Comparison of ENCODE assay signal across 9 cellular contexts in the genomic region with DNA sequence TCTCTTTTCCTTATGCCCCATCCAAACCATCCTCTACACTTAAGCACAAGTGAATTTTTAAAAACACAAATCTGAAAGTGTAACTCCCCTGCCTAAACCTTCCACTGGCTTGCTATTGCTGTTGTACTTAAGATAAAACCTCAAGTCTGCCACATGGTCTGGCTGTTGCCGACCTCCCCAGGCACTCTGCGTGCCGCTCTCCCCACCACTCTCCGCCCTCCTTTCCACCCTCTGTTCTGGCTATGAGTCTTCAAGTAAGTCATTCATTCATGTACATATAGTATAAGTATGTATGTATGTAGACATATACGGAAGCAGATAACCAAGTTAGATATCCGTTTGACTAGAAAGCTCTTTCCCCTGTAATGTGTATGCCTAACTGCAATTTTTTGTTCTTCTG.
DNase-seq lines count a peak whose midpoint lies in the region; ATAC-seq, FAIRE-seq and TF ChIP-seq lines count a peak whose summit lies in the region.
"Had no signal": no experiment of that assay in that cellular context is flagged by ENCODE, and none has a peak within 500 bp of the region (broad histone marks: within the 10 kb centered on the region; RNA-seq: fewer than 3 reads in every experiment).

No MANE protein-coding gene starts in this region.

- no peaks in the 10 kb centered on the region for H3K27me3 ChIP-seq in pancreas
- no peaks in the 10 kb centered on the region for H3K27me3 ChIP-seq in aorta (ENCODE audit: control insufficient read depth in 1 of 2, insufficient read depth in 2 of 2, low read length in 1 of 2)

- peak; percentile 82 for DNase-seq in activated naive CD4-positive, alpha-beta T cell treated with anti-CD3 and anti-CD28 coated beads, Interleukin-2, amount 10 ng/mL, durations not matched to agents 7 days and 5 days
- DNase-seq in stimulated activated CD8-positive, alpha-beta memory T cell treated with anti-CD3 and anti-CD28 coated beads, Interleukin-15, amount 100 ng/mL, for 4 hours (ENCODE audit: low read depth in 2 of 2), result peak; percentile 9 to 19
- DNase-seq in NCI-H345 treated with DMSO at 0.1 percent for 48 hours (lab: John Stamatoyannopoulos, UW; ENCODE audit: unreplicated experiment), result no peak
- no peak for DNase-seq in pancreas
- no peak for DNase-seq in foreskin melanocyte
- no peak for DNase-seq in aorta

- peak overlapping the region; percentile 93 for H3K27ac Mint-ChIP-seq in activated naive CD4-positive, alpha-beta T cell treated with anti-CD3 and anti-CD28 coated beads, Interleukin-2, amount 10 ng/mL, durations not matched to agents 7 days and 5 days
- H3K27ac Mint-ChIP-seq: dendritic cell treated with granulocyte-macrophage colony-stimulating factor and Interleukin-4, amounts not matched to agents 40 ng/mL and 50 ng/mL, for 4 days had no signal

- H3K9me3 ChIP-seq in pancreas (no peaks in the 10 kb centered on the region), aorta (ENCODE audit: control insufficient read depth, low read length) (no peaks in the 10 kb centered on the region)

- peaks cover 7% of the 10 kb centered on the region for H3K36me3 Mint-ChIP-seq in activated naive CD4-positive, alpha-beta T cell treated with anti-CD3 and anti-CD28 coated beads, Interleukin-2, amount 10 ng/mL, durations not matched to agents 7 days and 5 days

- H3K27ac ChIP-seq in pancreas (no peak overlapping the region), aorta (ENCODE audit: low read depth in 1 of 2, low read length in 2 of 2) (no peak overlapping the region)

- peaks cover 70% of the 10 kb centered on the region for H3K4me1 Mint-ChIP-seq in activated naive CD4-positive, alpha-beta T cell treated with anti-CD3 and anti-CD28 coated beads, Interleukin-2, amount 10 ng/mL, durations not matched to agents 7 days and 5 days

- peaks cover 4% of the 10 kb centered on the region for H3K9me3 Mint-ChIP-seq in activated naive CD4-positive, alpha-beta T cell treated with anti-CD3 and anti-CD28 coated beads, Interleukin-2, amount 10 ng/mL, durations not matched to agents 7 days and 5 days
- H3K9me3 Mint-ChIP-seq: dendritic cell treated with granulocyte-macrophage colony-stimulating factor and Interleukin-4, amounts not matched to agents 40 ng/mL and 50 ng/mL, for 4 days had no signal

- H3K4me1 ChIP-seq in pancreas, result peaks cover 0 to 9% (median 0%) of the 10 kb centered on the region in 3 donors
- peaks cover 0 to 4% of the 10 kb centered on the region in 2 donors for H3K4me1 ChIP-seq in aorta (ENCODE audit: control insufficient read depth in 1 of 2, insufficient read depth in 2 of 2, low read length in 2 of 2)

- ATAC-seq in GM19438 (IDR thresholded peaks at IDR 0.05; ENCODE audit: low read depth, unreplicated experiment) (peak; percentile 39), HG03558 (IDR thresholded peaks at IDR 0.05; ENCODE audit: extremely low read depth, unreplicated experiment) (peak; percentile 42), pancreas (no peak), aorta (ENCODE audit: low FRiP score) (no peak)

- no peak overlapping the region for H3K4me3 ChIP-seq in pancreas
- no peak overlapping the region for H3K4me3 ChIP-seq in aorta (ENCODE audit: low read length in 2 of 2)

- intact Hi-C loops in pancreas (cut with DNase I) (loop anchor here in 1 of 3 donors (10.0 kb wide), 1 partner anchor 53 kb away; no protein-coding TSS in a partner anchor), aorta (cut with DNase I) (no loop called here)

- FAIRE-seq in pancreas (lab: Jason Lieb, UNC), result no peak

- no peak for TF ChIP-seq CTCF in pancreas (IDR thresholded peaks at IDR 0.05)

- WGBS in pancreas, 2 donors, result 83 to 84% methylated on average over 6 of the region's 6 CpGs
- WGBS in aorta, 2 donors, result 36 to 37% methylated on average over 6 of the region's 6 CpGs

- peak overlapping the region; percentile 38 for H3K4me3 Mint-ChIP-seq in activated naive CD4-positive, alpha-beta T cell treated with anti-CD3 and anti-CD28 coated beads, Interleukin-2, amount 10 ng/mL, durations not matched to agents 7 days and 5 days
- H3K4me3 Mint-ChIP-seq: dendritic cell treated with granulocyte-macrophage colony-stimulating factor and Interleukin-4, amounts not matched to agents 40 ng/mL and 50 ng/mL, for 4 days had no signal

- H3K27me3 Mint-ChIP-seq in activated naive CD4-positive, alpha-beta T cell treated with anti-CD3 and anti-CD28 coated beads, Interleukin-2, amount 10 ng/mL, durations not matched to agents 7 days and 5 days, result no peaks in the 10 kb centered on the region

- H3K36me3 ChIP-seq in pancreas (no peaks in the 10 kb centered on the region), aorta (ENCODE audit: control insufficient read depth in 1 of 2, insufficient read depth in 2 of 2, low read length in 1 of 2) (no peaks in the 10 kb centered on the region)

- CTCF ChIA-PET in activated naive CD4-positive, alpha-beta T cell treated with anti-CD3 and anti-CD28 coated beads, Interleukin-2, amount 10 ng/mL, durations not matched to agents 7 days and 5 days (lab: Charles Lee), result interaction anchor here (1.4 to 4.5 kb wide), 4 partner anchors 57 to 510 kb away, joined by 3 to 25 read pairs (median 10); no protein-coding TSS in a partner anchor

Comparison
In these comparisons a context has a peak if more than half of its experiments do, and no peak if none do; other contexts are left out.
1. ATAC-seq: peak in GM19438 (single experiment) and HG03558 (single experiment); none in pancreas (0 of 4) and aorta (single experiment).
2. DNase-seq: peak in activated naive CD4-positive, alpha-beta T cell treated with anti-CD3 and anti-CD28 coated beads, Interleukin-2, amount 10 ng/mL, durations not matched to agents 7 days and 5 days (single experiment) and stimulated activated CD8-positive, alpha-beta memory T cell treated with anti-CD3 and anti-CD28 coated beads, Interleukin-15, amount 100 ng/mL, for 4 hours (2 of 2); none in NCI-H345 treated with DMSO at 0.1 percent for 48 hours (single experiment), pancreas (0 of 6), foreskin melanocyte (single experiment) and aorta (0 of 2).